Comparison of ENCODE assay signal across 16 cellular contexts in the genomic region with DNA sequence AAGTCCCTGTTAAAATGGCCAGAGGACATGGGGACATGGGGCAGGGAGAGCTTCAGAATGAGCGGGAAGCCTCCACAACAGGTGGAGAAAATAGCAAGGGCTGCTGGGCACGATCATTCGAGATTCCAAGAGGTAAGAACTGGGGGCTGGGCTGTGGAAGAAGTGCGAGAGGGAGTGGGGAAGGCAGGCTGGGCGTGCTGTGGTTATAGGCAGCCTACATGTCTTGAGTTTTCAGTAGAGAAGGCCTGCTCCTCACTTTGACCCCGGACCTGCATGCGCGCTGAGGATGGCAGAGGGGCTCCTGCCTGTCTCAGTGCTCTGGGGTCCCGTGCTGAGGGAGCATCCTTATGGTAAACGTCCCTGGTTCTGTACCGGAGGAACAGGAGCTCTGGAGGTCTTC.
DNase-seq lines count a peak whose midpoint lies in the region; ATAC-seq and TF ChIP-seq lines count a peak whose summit lies in the region.
"Had no signal": no experiment of that assay in that cellular context is flagged by ENCODE, and none has a peak within 500 bp of the region (broad histone marks: within the 10 kb centered on the region; RNA-seq: fewer than 3 reads in every experiment).

No MANE protein-coding gene starts in this region.

- TF ChIP-seq CTCF in right atrium auricular region (IDR thresholded peaks at IDR 0.05) (no peak), neural progenitor cell (IDR thresholded peaks at IDR 0.05) (no peak), body of pancreas (IDR thresholded peaks at IDR 0.05) (no peak)

- peaks cover 2% of the 10 kb centered on the region for H3K36me3 Mint-ChIP-seq in neural progenitor cell
- H3K36me3 Mint-ChIP-seq: CD14-positive monocyte; CD8-positive, alpha-beta T cell had no signal

- intact Hi-C loops in cardiac septum (cut with DNase I): no loop called here
- intact Hi-C loops in body of pancreas (cut with DNase I): no loop called here

- H4K20me1 ChIP-seq in neural progenitor cell (ENCODE audit: low read depth): peaks cover 91% of the 10 kb centered on the region

- ATAC-seq in body of pancreas: no peak
- ATAC-seq in HG02798 (IDR thresholded peaks at IDR 0.05; ENCODE audit: poor library complexity, unreplicated experiment): no peak
- ATAC-seq: CD8-positive, alpha-beta T cell had no signal

- 80 to 90% methylated on average over 7 to 11 of the region's 11 CpGs for WGBS in body of pancreas, 2 donors

- no peak overlapping the region for H3K4me3 ChIP-seq in right atrium auricular region
- H3K4me3 ChIP-seq in neural progenitor cell: no peak overlapping the region
- H3K4me3 ChIP-seq in body of pancreas: no peak overlapping the region
- H3K4me3 ChIP-seq: HAP-1 had no signal

- no peak for TF ChIP-seq POLR2A in body of pancreas (IDR thresholded peaks at IDR 0.05)

- H3K4me3 Mint-ChIP-seq in neural progenitor cell: no peak overlapping the region
- H3K4me3 Mint-ChIP-seq: CD14-positive monocyte; CD8-positive, alpha-beta T cell had no signal

- peaks cover 11% of the 10 kb centered on the region for H3K27me3 Mint-ChIP-seq in neural progenitor cell (ENCODE audit: insufficient read depth, low read depth)

- H3K9ac ChIP-seq in neural progenitor cell: no peak overlapping the region

- H3K9me3 Mint-ChIP-seq in neural progenitor cell: peaks cover 2% of the 10 kb centered on the region
- H3K9me3 Mint-ChIP-seq: CD8-positive, alpha-beta T cell had no signal

- H3K27ac Mint-ChIP-seq in neural progenitor cell: peak overlapping the region; percentile 7
- H3K27ac Mint-ChIP-seq: CD8-positive, alpha-beta T cell had no signal

- DNase-seq in right atrium auricular region (ENCODE audit: low spot score): no peak
- DNase-seq in cardiac septum (ENCODE audit: low spot score): no peak
- no peak for DNase-seq in neural progenitor cell (ENCODE audit: low spot score)
- peak; percentile 44 for DNase-seq in superior temporal gyrus (ENCODE audit: extremely low spot score)
- no peak for DNase-seq in ureter (ENCODE audit: low spot score)
- no peak for DNase-seq in body of pancreas
- DNase-seq: CD8-positive, alpha-beta T cell; COR-L47; DND-41; GDM1; GOT3 had no signal

- peaks cover 75% of the 10 kb centered on the region for H3K79me2 ChIP-seq in neural progenitor cell (ENCODE audit: low read depth)

- no peaks in the 10 kb centered on the region for H3F3A ChIP-seq in neural progenitor cell (ENCODE audit: low read depth)

- no peaks in the 10 kb centered on the region for H3K27me3 ChIP-seq in right atrium auricular region
- no peaks in the 10 kb centered on the region for H3K27me3 ChIP-seq in neural progenitor cell
- H3K27me3 ChIP-seq in body of pancreas: no peaks in the 10 kb centered on the region

- H3K4me1 ChIP-seq in right atrium auricular region: peaks cover 0 to 39% of the 10 kb centered on the region in 2 donors
- H3K4me1 ChIP-seq in neural progenitor cell: peaks cover 9% of the 10 kb centered on the region
- H3K4me1 ChIP-seq in body of pancreas: peaks cover 30% of the 10 kb centered on the region
- H3K4me1 ChIP-seq: HAP-1 had no signal

- peak overlapping the region; percentile 2 to 12 for H3K27ac ChIP-seq in right atrium auricular region
- no peak overlapping the region for H3K27ac ChIP-seq in neural progenitor cell
- H3K27ac ChIP-seq in body of pancreas: no peak overlapping the region
- H3K27ac ChIP-seq: 22Rv1, HL-60 had no signal

- peaks cover 67% of the 10 kb centered on the region for H3K4me1 Mint-ChIP-seq in neural progenitor cell

- H3K4me2 ChIP-seq in neural progenitor cell: no peak overlapping the region

- H3K9me3 ChIP-seq in right atrium auricular region (no peaks in the 10 kb centered on the region), neural progenitor cell (ENCODE audit: low read depth) (no peaks in the 10 kb centered on the region), body of pancreas (no peaks in the 10 kb centered on the region)
- H3K9me3 ChIP-seq: HAP-1 had no signal

- H3K36me3 ChIP-seq in right atrium auricular region (no peaks in the 10 kb centered on the region), neural progenitor cell (no peaks in the 10 kb centered on the region), body of pancreas (replicated peaks in 1 of 2; ENCODE audit: insufficient read depth in 1 of 2, low read depth in 2 of 2) (no peaks in the 10 kb centered on the region)
- H3K36me3 ChIP-seq: HAP-1 had no signal

- no peak overlapping the region for H2AFZ ChIP-seq in neural progenitor cell (replicated peaks)

Comparison
In these comparisons a context has a peak if more than half of its experiments do, and no peak if none do; other contexts are left out.
1. H3K27ac ChIP-seq: peak in right atrium auricular region (2 of 2); none in neural progenitor cell (single experiment) and body of pancreas (0 of 4).